In the genomic region with DNA sequence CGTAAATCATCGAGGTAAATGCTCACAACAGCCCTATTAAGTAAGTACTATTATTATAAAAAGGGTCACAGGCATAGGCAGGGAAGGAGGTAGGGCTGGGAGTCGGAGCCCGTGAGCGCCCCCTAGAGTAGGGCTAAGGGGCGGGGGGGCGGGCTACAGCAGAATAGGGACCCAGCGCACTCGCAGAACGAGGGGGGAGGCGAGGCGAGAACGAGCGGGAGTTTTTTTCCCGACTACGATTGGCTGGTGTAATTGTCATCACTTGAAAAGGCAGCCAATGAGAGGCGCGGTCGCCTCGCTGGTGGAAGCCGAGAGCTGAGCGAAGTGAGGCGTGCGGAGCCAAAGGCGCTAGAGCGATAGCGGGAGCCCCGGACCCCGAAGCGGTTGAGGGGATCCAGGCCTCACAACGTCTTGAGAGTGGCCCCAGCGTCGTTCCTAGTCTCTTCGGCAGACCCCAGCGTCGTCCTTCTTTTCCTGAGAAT, we compare ENCODE assay signal across 8 cellular contexts. TPM values are rescaled to one million over a fixed set of nuclear protein-coding genes. Genes with fewer than 3 reads are reported as not detected.
A peak's percentile ranks its signal among the peaks of the same experiment; 100 is the strongest.
DNase-seq lines count a peak whose midpoint lies in the region; ATAC-seq and TF ChIP-seq lines count a peak whose summit lies in the region.

No MANE protein-coding gene starts in this region.

- H3K4me3 ChIP-seq in kidney epithelial cell (ENCODE audit: low read depth, low read length): peak overlapping the region; percentile 25

- H3K36me3 ChIP-seq in kidney epithelial cell (ENCODE audit: control insufficient read depth, insufficient read depth, low read length): no peaks in the 10 kb centered on the region

- peak; percentile 96 for ATAC-seq in central memory CD8-positive, alpha-beta T cell (replicated peaks; ENCODE audit: extremely low read depth, poor library complexity, severe bottlenecking)
- ATAC-seq in HG03039 (IDR thresholded peaks at IDR 0.05; ENCODE audit: unreplicated experiment): no peak
- ATAC-seq in HG03342 (IDR thresholded peaks at IDR 0.05; ENCODE audit: unreplicated experiment): no peak

- H3K27me3 ChIP-seq in kidney epithelial cell (ENCODE audit: control insufficient read depth, insufficient read depth, low read length): peaks cover 4% of the 10 kb centered on the region

- no peaks in the 10 kb centered on the region for H3K36me3 Mint-ChIP-seq in central memory CD8-positive, alpha-beta T cell (ENCODE audit: insufficient read depth)

- peak overlapping the region; percentile 57 for H3K4me3 Mint-ChIP-seq in central memory CD8-positive, alpha-beta T cell

- no peaks in the 10 kb centered on the region for H3K9me3 Mint-ChIP-seq in central memory CD8-positive, alpha-beta T cell

- H3K4me1 Mint-ChIP-seq in central memory CD8-positive, alpha-beta T cell: peaks cover 12% of the 10 kb centered on the region

- TF ChIP-seq CTCF in GM12872 (IDR thresholded peaks at IDR 0.05; ENCODE audit: insufficient read depth, low read depth, low read length) (peak; percentile 26; the same call in 2 of the 3 replicates), kidney epithelial cell (IDR thresholded peaks at IDR 0.05; ENCODE audit: insufficient read depth, low read length, poor library complexity, severe bottlenecking) (peak; percentile 76)

- no peaks in the 10 kb centered on the region for H3K27me3 Mint-ChIP-seq in central memory CD8-positive, alpha-beta T cell

- peak; percentile 95 for DNase-seq in NCI-H2196 (lab: John Stamatoyannopoulos, UW; ENCODE audit: unreplicated experiment)
- peak; percentile 75 for DNase-seq in activated CD4-positive, CD25-positive, alpha-beta regulatory T cell treated with anti-CD3 and anti-CD28 coated beads, Interleukin-2, amount 50 U/mL, for 72 hours
- DNase-seq in central memory CD8-positive, alpha-beta T cell (ENCODE audit: low spot score in 2 of 2): peak; percentile 68 to 84
- no peak for DNase-seq in kidney epithelial cell (ENCODE audit: low read depth)
- DNase-seq in stimulated activated CD4-positive, alpha-beta T cell treated with anti-CD3 and anti-CD28 coated beads, Interleukin-15, amount 100 ng/mL, for 1 hour (ENCODE audit: low read depth in 1 of 2, low spot score in 1 of 2): peak; percentile 76 to 80

- H3K27ac Mint-ChIP-seq in central memory CD8-positive, alpha-beta T cell (ENCODE audit: low read depth): peak overlapping the region; percentile 90

RNA-seq across cellular contexts. Expression of a gene that starts 24.2 kb away (rescaled TPM):
- total RNA-seq in kidney epithelial cell: 49.2 and 64.1 TPM in 2 replicates

RNA-seq across cellular contexts. Expression of a gene that starts 38.3 kb away (rescaled TPM):
- 0.08 and 0.62 TPM in 2 replicates for total RNA-seq in kidney epithelial cell

RNA-seq across cellular contexts. Expression of a gene that starts 58.6 kb away (rescaled TPM):
- 1.7 and 1.8 TPM in 2 replicates for total RNA-seq in kidney epithelial cell
